Comparison of ENCODE assay signal across 8 cellular contexts in genomic region chr12:14111230-14111865, GRCh38.
DNase-seq lines count a peak whose midpoint lies in the region; ATAC-seq and TF ChIP-seq lines count a peak whose summit lies in the region.

No MANE protein-coding gene starts in this region.

- no peak overlapping the region for H3K27ac Mint-ChIP-seq in activated CD4-positive, alpha-beta T cell treated with anti-CD3 and anti-CD28 coated beads, Interleukin-2, amount 10 ng/mL, durations not matched to agents 24 days and 14 days

- peak; percentile 60 for DNase-seq in activated CD4-positive, alpha-beta T cell treated with anti-CD3 and anti-CD28 coated beads, Interleukin-2, amount 10 ng/mL, durations not matched to agents 24 days and 14 days
- no peak for DNase-seq in activated CD4-positive, alpha-beta T cell treated with anti-CD3 and anti-CD28 coated beads for 1 hour
- peak; percentile 4 for DNase-seq in NB4 (ENCODE audit: low read depth)
- DNase-seq in kidney epithelial cell (ENCODE audit: low read depth): no peak
- DNase-seq in occipital lobe (lab: John Stamatoyannopoulos, UW): no peak
- no peak for DNase-seq in foreskin fibroblast
- no peak for DNase-seq in aorta

- no peak for TF ChIP-seq POLR2A in NB4 (IDR thresholded peaks at IDR 0.05; ENCODE audit: extremely low read depth, insufficient read length)

- no peaks in the 10 kb centered on the region for H3K36me3 Mint-ChIP-seq in activated CD4-positive, alpha-beta T cell treated with anti-CD3 and anti-CD28 coated beads, Interleukin-2, amount 10 ng/mL, durations not matched to agents 24 days and 14 days (ENCODE audit: low read depth)

- TF ChIP-seq CTCF in NB4 (IDR thresholded peaks at IDR 0.05; ENCODE audit: low read depth, low read length) (peak; percentile 33), kidney epithelial cell (IDR thresholded peaks at IDR 0.05; ENCODE audit: insufficient read depth, low read length, poor library complexity, severe bottlenecking) (peak; percentile 43), foreskin fibroblast (IDR thresholded peaks at IDR 0.05; ENCODE audit: low read depth, low read length) (no peak)

- no peaks in the 10 kb centered on the region for H3K4me1 Mint-ChIP-seq in activated CD4-positive, alpha-beta T cell treated with anti-CD3 and anti-CD28 coated beads, Interleukin-2, amount 10 ng/mL, durations not matched to agents 24 days and 14 days

- no peaks in the 10 kb centered on the region for H3K36me3 ChIP-seq in kidney epithelial cell (ENCODE audit: control insufficient read depth, insufficient read depth, low read length)
- no peaks in the 10 kb centered on the region for H3K36me3 ChIP-seq in aorta (ENCODE audit: control insufficient read depth in 1 of 2, insufficient read depth in 2 of 2, low read length in 1 of 2)

- no peaks in the 10 kb centered on the region for H3K4me1 ChIP-seq in aorta (ENCODE audit: control insufficient read depth in 1 of 2, insufficient read depth in 2 of 2, low read length in 2 of 2)

- H3K27me3 Mint-ChIP-seq in activated CD4-positive, alpha-beta T cell treated with anti-CD3 and anti-CD28 coated beads, Interleukin-2, amount 10 ng/mL, durations not matched to agents 24 days and 14 days: peaks cover 4% of the 10 kb centered on the region

- H3K27me3 ChIP-seq in kidney epithelial cell (ENCODE audit: control insufficient read depth, insufficient read depth, low read length): no peaks in the 10 kb centered on the region
- H3K27me3 ChIP-seq in aorta (ENCODE audit: control insufficient read depth in 1 of 2, insufficient read depth in 2 of 2, low read length in 1 of 2): no peaks in the 10 kb centered on the region

- no peaks in the 10 kb centered on the region for H3K9me3 Mint-ChIP-seq in activated CD4-positive, alpha-beta T cell treated with anti-CD3 and anti-CD28 coated beads, Interleukin-2, amount 10 ng/mL, durations not matched to agents 24 days and 14 days

- peak; percentile 96 for ATAC-seq in HG02588 (IDR thresholded peaks at IDR 0.05; ENCODE audit: unreplicated experiment)
- no peak for ATAC-seq in aorta (ENCODE audit: low FRiP score)

- no peak overlapping the region for H3K4me3 Mint-ChIP-seq in activated CD4-positive, alpha-beta T cell treated with anti-CD3 and anti-CD28 coated beads, Interleukin-2, amount 10 ng/mL, durations not matched to agents 24 days and 14 days

- peaks cover 2% of the 10 kb centered on the region for H3K9me3 ChIP-seq in aorta (ENCODE audit: control insufficient read depth, low read length)

- no peak overlapping the region for H3K27ac ChIP-seq in aorta (ENCODE audit: low read depth in 1 of 2, low read length in 2 of 2)

- WGBS in aorta, 2 donors: 35 to 36% methylated on average over 9 of the region's 9 CpGs

- intact Hi-C loops in activated CD4-positive, alpha-beta T cell treated with anti-CD3 and anti-CD28 coated beads, Interleukin-2, amount 10 ng/mL, durations not matched to agents 24 days and 14 days (cut with micrococcal nuclease): no loop called here
- intact Hi-C loops in aorta (cut with DNase I): no loop called here

- H3K4me3 ChIP-seq in NB4 (ENCODE audit: low read depth, low read length): no peak overlapping the region
- H3K4me3 ChIP-seq in kidney epithelial cell (ENCODE audit: low read depth, low read length): no peak overlapping the region
- no peak overlapping the region for H3K4me3 ChIP-seq in foreskin fibroblast (ENCODE audit: low read depth in 1 of 2, low read length in 2 of 2)
- H3K4me3 ChIP-seq in aorta (ENCODE audit: low read length in 2 of 2): no peak overlapping the region

Comparison
In these comparisons a context has a peak if more than half of its experiments do, and no peak if none do; other contexts are left out.
1. DNase-seq: peak in activated CD4-positive, alpha-beta T cell treated with anti-CD3 and anti-CD28 coated beads, Interleukin-2, amount 10 ng/mL, durations not matched to agents 24 days and 14 days (single experiment) and NB4 (single experiment); none in activated CD4-positive, alpha-beta T cell treated with anti-CD3 and anti-CD28 coated beads for 1 hour (single experiment), kidney epithelial cell (single experiment), occipital lobe (single experiment), foreskin fibroblast (0 of 2) and aorta (0 of 2).